In the genomic region with DNA sequence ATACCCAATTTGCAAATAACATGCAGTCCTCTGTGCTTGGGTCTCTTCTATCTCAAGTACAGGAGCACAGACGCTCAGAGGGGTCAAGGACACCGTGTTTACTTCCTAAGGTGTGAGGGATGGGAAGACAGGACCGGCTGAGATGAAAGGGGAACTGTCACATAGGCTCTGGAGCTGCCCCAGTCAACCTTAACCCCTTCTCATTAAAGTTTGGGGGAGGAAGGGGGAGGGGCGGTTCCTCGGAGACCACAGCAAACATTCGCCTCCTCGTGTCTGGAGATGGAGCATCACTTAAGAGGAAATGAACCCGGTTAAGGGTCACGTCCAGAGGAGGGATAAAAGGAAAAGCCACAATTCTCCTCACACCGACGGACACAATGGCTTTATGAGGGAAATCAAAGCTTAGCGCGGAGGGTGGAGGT, we compare ENCODE assay signal across 1 cellular context.
TF ChIP-seq lines count a peak whose summit lies in the region.

No MANE protein-coding gene starts in this region.

TF ChIP-seq in HepG2, 621 proteins besides CTCF, POLR2A, EP300 and RAD21 (continued from another document and continues in another):
- TF ChIP-seq, protein P1, sequence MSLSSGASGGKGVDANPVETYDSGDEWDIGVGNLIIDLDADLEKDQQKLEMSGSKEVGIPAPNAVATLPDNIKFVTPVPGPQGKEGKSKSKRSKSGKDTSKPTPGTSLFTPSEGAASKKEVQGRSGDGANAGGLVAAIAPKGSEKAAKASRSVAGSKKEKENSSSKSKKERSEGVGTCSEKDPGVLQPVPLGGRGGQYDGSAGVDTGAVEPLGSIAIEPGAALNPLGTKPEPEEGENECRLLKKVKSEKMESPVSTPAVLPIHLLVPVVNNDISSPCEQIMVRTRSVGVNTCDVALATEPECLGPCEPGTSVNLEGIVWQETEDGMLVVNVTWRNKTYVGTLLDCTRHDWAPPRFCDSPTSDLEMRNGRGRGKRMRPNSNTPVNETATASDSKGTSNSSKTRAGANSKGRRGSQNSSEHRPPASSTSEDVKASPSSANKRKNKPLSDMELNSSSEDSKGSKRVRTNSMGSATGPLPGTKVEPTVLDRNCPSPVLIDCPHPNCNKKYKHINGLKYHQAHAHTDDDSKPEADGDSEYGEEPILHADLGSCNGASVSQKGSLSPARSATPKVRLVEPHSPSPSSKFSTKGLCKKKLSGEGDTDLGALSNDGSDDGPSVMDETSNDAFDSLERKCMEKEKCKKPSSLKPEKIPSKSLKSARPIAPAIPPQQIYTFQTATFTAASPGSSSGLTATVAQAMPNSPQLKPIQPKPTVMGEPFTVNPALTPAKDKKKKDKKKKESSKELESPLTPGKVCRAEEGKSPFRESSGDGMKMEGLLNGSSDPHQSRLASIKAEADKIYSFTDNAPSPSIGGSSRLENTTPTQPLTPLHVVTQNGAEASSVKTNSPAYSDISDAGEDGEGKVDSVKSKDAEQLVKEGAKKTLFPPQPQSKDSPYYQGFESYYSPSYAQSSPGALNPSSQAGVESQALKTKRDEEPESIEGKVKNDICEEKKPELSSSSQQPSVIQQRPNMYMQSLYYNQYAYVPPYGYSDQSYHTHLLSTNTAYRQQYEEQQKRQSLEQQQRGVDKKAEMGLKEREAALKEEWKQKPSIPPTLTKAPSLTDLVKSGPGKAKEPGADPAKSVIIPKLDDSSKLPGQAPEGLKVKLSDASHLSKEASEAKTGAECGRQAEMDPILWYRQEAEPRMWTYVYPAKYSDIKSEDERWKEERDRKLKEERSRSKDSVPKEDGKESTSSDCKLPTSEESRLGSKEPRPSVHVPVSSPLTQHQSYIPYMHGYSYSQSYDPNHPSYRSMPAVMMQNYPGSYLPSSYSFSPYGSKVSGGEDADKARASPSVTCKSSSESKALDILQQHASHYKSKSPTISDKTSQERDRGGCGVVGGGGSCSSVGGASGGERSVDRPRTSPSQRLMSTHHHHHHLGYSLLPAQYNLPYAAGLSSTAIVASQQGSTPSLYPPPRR (CRISPR knock-in tag; IDR thresholded peaks at IDR 0.05; ENCODE audit: borderline replicate concordance): peak; percentile 63
- no peak for TF ChIP-seq AHR (CRISPR knock-in tag; IDR thresholded peaks at IDR 0.05)
- TF ChIP-seq BCL6 (CRISPR knock-in tag; IDR thresholded peaks at IDR 0.05): peak; percentile 69
- TF ChIP-seq MED8 (CRISPR knock-in tag; IDR thresholded peaks at IDR 0.05; ENCODE audit: insufficient replicate concordance): peak; percentile 32
- no peak for TF ChIP-seq SUZ12 (IDR thresholded peaks at IDR 0.05; ENCODE audit: low read depth, low read length)
- TF ChIP-seq RFX3 (CRISPR knock-in tag; IDR thresholded peaks at IDR 0.05): peak; percentile 33; the same call in 1 of the 2 replicates
- TF ChIP-seq, protein P2, sequence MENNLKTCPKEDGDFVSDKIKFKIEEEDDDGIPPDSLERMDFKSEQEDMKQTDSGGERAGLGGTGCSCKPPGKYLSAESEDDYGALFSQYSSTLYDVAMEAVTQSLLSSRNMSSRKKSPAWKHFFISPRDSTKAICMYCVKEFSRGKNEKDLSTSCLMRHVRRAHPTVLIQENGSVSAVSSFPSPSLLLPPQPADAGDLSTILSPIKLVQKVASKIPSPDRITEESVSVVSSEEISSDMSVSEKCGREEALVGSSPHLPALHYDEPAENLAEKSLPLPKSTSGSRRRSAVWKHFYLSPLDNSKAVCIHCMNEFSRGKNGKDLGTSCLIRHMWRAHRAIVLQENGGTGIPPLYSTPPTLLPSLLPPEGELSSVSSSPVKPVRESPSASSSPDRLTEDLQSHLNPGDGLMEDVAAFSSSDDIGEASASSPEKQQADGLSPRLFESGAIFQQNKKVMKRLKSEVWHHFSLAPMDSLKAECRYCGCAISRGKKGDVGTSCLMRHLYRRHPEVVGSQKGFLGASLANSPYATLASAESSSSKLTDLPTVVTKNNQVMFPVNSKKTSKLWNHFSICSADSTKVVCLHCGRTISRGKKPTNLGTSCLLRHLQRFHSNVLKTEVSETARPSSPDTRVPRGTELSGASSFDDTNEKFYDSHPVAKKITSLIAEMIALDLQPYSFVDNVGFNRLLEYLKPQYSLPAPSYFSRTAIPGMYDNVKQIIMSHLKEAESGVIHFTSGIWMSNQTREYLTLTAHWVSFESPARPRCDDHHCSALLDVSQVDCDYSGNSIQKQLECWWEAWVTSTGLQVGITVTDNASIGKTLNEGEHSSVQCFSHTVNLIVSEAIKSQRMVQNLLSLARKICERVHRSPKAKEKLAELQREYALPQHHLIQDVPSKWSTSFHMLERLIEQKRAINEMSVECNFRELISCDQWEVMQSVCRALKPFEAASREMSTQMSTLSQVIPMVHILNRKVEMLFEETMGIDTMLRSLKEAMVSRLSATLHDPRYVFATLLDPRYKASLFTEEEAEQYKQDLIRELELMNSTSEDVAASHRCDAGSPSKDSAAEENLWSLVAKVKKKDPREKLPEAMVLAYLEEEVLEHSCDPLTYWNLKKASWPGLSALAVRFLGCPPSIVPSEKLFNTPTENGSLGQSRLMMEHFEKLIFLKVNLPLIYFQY (CRISPR knock-in tag; IDR thresholded peaks at IDR 0.05; ENCODE audit: borderline replicate concordance): no peak
- TF ChIP-seq, protein P3, sequence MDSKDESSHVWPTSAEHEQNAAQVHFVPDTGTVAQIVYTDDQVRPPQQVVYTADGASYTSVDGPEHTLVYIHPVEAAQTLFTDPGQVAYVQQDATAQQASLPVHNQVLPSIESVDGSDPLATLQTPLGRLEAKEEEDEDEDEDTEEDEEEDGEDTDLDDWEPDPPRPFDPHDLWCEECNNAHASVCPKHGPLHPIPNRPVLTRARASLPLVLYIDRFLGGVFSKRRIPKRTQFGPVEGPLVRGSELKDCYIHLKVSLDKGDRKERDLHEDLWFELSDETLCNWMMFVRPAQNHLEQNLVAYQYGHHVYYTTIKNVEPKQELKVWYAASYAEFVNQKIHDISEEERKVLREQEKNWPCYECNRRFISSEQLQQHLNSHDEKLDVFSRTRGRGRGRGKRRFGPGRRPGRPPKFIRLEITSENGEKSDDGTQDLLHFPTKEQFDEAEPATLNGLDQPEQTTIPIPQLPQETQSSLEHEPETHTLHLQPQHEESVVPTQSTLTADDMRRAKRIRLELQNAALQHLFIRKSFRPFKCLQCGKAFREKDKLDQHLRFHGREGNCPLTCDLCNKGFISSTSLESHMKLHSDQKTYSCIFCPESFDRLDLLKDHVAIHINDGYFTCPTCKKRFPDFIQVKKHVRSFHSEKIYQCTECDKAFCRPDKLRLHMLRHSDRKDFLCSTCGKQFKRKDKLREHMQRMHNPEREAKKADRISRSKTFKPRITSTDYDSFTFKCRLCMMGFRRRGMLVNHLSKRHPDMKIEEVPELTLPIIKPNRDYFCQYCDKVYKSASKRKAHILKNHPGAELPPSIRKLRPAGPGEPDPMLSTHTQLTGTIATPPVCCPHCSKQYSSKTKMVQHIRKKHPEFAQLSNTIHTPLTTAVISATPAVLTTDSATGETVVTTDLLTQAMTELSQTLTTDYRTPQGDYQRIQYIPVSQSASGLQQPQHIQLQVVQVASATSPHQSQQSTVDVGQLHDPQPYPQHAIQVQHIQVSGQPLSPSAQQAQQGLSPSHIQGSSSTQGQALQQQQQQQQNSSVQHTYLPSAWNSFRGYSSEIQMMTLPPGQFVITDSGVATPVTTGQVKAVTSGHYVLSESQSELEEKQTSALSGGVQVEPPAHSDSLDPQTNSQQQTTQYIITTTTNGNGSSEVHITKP (CRISPR knock-in tag; IDR thresholded peaks at IDR 0.05; ENCODE audit: low read depth): peak; percentile 30; the same call in 1 of the 2 replicates
- no peak for TF ChIP-seq ETV6 (CRISPR knock-in tag; conservative IDR thresholded peaks at IDR 0.05)
- no peak for TF ChIP-seq ARNT (IDR thresholded peaks at IDR 0.05)
- TF ChIP-seq, protein P4, sequence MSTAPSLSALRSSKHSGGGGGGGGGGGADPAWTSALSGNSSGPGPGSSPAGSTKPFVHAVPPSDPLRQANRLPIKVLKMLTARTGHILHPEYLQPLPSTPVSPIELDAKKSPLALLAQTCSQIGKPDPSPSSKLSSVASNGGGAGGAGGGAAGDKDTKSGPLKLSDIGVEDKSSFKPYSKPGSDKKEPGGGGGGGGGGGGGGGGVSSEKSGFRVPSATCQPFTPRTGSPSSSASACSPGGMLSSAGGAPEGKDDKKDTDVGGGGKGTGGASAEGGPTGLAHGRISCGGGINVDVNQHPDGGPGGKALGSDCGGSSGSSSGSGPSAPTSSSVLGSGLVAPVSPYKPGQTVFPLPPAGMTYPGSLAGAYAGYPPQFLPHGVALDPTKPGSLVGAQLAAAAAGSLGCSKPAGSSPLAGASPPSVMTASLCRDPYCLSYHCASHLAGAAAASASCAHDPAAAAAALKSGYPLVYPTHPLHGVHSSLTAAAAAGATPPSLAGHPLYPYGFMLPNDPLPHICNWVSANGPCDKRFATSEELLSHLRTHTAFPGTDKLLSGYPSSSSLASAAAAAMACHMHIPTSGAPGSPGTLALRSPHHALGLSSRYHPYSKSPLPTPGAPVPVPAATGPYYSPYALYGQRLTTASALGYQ (CRISPR knock-in tag; IDR thresholded peaks at IDR 0.05): peak; percentile 74; the same call in 1 of the 2 replicates
- TF ChIP-seq TRIM24 (CRISPR knock-in tag; IDR thresholded peaks at IDR 0.05): no peak
- peak; percentile 66; the same call in 1 of the 2 replicates for TF ChIP-seq ELF3 (CRISPR knock-in tag; IDR thresholded peaks at IDR 0.05)
- TF ChIP-seq, protein P5, sequence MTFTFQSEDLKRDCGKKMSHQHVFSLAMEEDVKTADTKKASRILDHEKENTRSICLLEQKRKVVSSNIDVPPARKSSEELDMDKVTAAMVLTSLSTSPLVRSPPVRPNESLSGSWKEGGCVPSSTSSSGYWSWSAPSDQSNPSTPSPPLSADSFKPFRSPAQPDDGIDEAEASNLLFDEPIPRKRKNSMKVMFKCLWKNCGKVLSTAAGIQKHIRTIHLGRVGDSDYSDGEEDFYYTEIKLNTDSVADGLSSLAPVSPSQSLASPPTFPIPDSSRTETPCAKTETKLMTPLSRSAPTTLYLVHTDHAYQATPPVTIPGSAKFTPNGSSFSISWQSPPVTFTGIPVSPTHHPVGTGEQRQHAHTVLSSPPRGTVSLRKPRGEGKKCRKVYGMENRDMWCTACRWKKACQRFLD (CRISPR knock-in tag; IDR thresholded peaks at IDR 0.05; ENCODE audit: borderline replicate concordance): no peak
- TF ChIP-seq ZNF143 (CRISPR knock-in tag; IDR thresholded peaks at IDR 0.05): no peak; the same call in 1 of the 2 replicates
- TF ChIP-seq ZNF607 (CRISPR knock-in tag; IDR thresholded peaks at IDR 0.05; ENCODE audit: borderline replicate concordance): peak; percentile 45
- TF ChIP-seq, protein P6, sequence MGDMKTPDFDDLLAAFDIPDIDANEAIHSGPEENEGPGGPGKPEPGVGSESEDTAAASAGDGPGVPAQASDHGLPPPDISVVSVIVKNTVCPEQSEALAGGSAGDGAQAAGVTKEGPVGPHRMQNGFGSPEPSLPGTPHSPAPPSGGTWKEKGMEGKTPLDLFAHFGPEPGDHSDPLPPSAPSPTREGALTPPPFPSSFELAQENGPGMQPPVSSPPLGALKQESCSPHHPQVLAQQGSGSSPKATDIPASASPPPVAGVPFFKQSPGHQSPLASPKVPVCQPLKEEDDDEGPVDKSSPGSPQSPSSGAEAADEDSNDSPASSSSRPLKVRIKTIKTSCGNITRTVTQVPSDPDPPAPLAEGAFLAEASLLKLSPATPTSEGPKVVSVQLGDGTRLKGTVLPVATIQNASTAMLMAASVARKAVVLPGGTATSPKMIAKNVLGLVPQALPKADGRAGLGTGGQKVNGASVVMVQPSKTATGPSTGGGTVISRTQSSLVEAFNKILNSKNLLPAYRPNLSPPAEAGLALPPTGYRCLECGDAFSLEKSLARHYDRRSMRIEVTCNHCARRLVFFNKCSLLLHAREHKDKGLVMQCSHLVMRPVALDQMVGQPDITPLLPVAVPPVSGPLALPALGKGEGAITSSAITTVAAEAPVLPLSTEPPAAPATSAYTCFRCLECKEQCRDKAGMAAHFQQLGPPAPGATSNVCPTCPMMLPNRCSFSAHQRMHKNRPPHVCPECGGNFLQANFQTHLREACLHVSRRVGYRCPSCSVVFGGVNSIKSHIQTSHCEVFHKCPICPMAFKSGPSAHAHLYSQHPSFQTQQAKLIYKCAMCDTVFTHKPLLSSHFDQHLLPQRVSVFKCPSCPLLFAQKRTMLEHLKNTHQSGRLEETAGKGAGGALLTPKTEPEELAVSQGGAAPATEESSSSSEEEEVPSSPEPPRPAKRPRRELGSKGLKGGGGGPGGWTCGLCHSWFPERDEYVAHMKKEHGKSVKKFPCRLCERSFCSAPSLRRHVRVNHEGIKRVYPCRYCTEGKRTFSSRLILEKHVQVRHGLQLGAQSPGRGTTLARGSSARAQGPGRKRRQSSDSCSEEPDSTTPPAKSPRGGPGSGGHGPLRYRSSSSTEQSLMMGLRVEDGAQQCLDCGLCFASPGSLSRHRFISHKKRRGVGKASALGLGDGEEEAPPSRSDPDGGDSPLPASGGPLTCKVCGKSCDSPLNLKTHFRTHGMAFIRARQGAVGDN (CRISPR knock-in tag; IDR thresholded peaks at IDR 0.05): no peak
- no peak for TF ChIP-seq ZKSCAN8 (CRISPR knock-in tag; IDR thresholded peaks at IDR 0.05; ENCODE audit: borderline replicate concordance)
- TF ChIP-seq ARNTL (CRISPR knock-in tag; IDR thresholded peaks at IDR 0.05): no peak
- no peak for TF ChIP-seq ZNF446 (CRISPR knock-in tag; IDR thresholded peaks at IDR 0.05)
- peak; percentile 50 for TF ChIP-seq ISL2 (CRISPR knock-in tag; IDR thresholded peaks at IDR 0.05)
- 0 out of 2 replicates have a peak, but pooled peaks have one; percentile 33 for TF ChIP-seq ZBTB7A (CRISPR knock-in tag; IDR thresholded peaks at IDR 0.05)
- TF ChIP-seq, protein P7, sequence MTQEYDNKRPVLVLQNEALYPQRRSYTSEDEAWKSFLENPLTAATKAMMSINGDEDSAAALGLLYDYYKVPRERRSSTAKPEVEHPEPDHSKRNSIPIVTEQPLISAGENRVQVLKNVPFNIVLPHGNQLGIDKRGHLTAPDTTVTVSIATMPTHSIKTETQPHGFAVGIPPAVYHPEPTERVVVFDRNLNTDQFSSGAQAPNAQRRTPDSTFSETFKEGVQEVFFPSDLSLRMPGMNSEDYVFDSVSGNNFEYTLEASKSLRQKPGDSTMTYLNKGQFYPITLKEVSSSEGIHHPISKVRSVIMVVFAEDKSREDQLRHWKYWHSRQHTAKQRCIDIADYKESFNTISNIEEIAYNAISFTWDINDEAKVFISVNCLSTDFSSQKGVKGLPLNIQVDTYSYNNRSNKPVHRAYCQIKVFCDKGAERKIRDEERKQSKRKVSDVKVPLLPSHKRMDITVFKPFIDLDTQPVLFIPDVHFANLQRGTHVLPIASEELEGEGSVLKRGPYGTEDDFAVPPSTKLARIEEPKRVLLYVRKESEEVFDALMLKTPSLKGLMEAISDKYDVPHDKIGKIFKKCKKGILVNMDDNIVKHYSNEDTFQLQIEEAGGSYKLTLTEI (CRISPR knock-in tag; conservative IDR thresholded peaks at IDR 0.05): no peak
- TF ChIP-seq ZNF33B (CRISPR knock-in tag; IDR thresholded peaks at IDR 0.05): no peak
- TF ChIP-seq ZNF264 (CRISPR knock-in tag; IDR thresholded peaks at IDR 0.05): no peak
